In the genomic region with DNA sequence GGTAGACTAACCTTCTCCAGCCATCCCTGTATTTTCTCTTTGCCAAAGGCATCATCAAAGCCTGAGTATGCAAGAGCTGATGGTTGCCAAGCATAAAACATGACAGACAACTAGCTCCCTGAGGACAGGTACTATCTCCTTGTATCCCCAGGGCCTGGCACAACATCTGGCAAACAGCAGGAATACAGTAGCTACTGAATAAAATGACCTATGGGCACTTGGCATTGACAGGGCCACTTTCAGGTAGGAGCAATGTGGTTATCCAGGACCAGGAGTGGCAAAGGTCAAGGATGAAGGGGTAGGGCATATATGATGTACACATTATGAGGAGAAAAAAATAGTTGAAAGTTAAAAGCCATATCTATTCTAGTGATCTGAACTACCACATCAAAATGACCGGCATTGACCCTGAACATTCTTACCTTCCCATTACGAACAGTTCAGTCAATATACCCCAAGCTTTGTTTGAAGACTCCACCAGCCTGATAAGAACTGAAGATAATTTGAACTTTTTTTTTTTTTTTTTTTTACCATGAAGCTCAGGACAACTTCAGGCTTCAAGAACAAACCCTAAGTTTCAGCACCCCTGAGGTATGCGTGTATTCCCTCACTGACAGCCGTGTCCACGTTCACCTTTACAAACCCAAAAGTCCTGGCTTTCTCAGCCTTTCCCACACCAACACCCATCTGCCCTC, we compare ENCODE assay signal across 18 cellular contexts. TPM values are rescaled to one million over a fixed set of nuclear protein-coding genes. Genes with fewer than 3 reads are reported as not detected.
DNase-seq lines count a peak whose midpoint lies in the region; ATAC-seq, FAIRE-seq and TF ChIP-seq lines count a peak whose summit lies in the region.
"Had no signal": no experiment of that assay in that cellular context is flagged by ENCODE, and none has a peak within 500 bp of the region (broad histone marks: within the 10 kb centered on the region; RNA-seq: fewer than 3 reads in every experiment).

No MANE protein-coding gene starts in this region.

- H3K27me3 ChIP-seq in BLaER1 (no peaks in the 10 kb centered on the region), astrocyte (ENCODE audit: insufficient read depth, low read length) (no peaks in the 10 kb centered on the region), hepatocyte (no peaks in the 10 kb centered on the region), trophoblast cell (ENCODE audit: insufficient read depth, low read length) (no peaks in the 10 kb centered on the region), testis (no peaks in the 10 kb centered on the region), brain microvascular endothelial cell (replicated peaks) (no peaks in the 10 kb centered on the region)

- H2AK5ac ChIP-seq in trophoblast cell (ENCODE audit: low read length), result no peak overlapping the region

- no peak for FAIRE-seq in astrocyte (lab: Jason Lieb, UNC)
- FAIRE-seq: GM12892, H54 had no signal

- H4K20me1 ChIP-seq in BLaER1, result peaks cover 31% of the 10 kb centered on the region
- peaks cover 48% of the 10 kb centered on the region for H4K20me1 ChIP-seq in astrocyte (ENCODE audit: insufficient read depth, low read length)
- H4K20me1 ChIP-seq in hepatocyte (ENCODE audit: insufficient read depth, poor library complexity, severe bottlenecking), result peaks cover 10% of the 10 kb centered on the region

- no peak overlapping the region for H2BK5ac ChIP-seq in trophoblast cell (ENCODE audit: low read depth, low read length, poor library complexity)

- TF ChIP-seq POLR2A in testis (IDR thresholded peaks at IDR 0.05), result no peak

- in situ Hi-C loops in brain microvascular endothelial cell (cut with HindIII; ENCODE audit: low pct_ligation_motif_present, low sequenced_read_pairs), result no loop called here

- H3K9me3 Mint-ChIP-seq in astrocyte (ENCODE audit: unreplicated experiment), result peaks cover 2% of the 10 kb centered on the region
- H3K9me3 Mint-ChIP-seq: CD8-positive, alpha-beta T cell had no signal

- 74% methylated on average over 5 of the region's 5 CpGs for WGBS in hepatocyte (ENCODE audit: low lambda C conversion rate, missing lambda C conversion rate)
- WGBS in trophoblast cell (ENCODE audit: extremely low coverage, insufficient coverage, insufficient read length), result no CpG with 5 or more reads among the region's 5 CpGs
- 95% methylated on average over 5 of the region's 5 CpGs for WGBS in testis, 2 donors

- no peak overlapping the region for H3K9ac ChIP-seq in BLaER1
- H3K9ac ChIP-seq in astrocyte (ENCODE audit: low read length), result no peak overlapping the region
- H3K9ac ChIP-seq in trophoblast cell (ENCODE audit: low read length), result no peak overlapping the region
- H3K9ac ChIP-seq: GM23248 had no signal

- ATAC-seq in HG03108 (IDR thresholded peaks at IDR 0.05; ENCODE audit: unreplicated experiment), result no peak
- no peak for ATAC-seq in GM18907 (IDR thresholded peaks at IDR 0.05; ENCODE audit: unreplicated experiment)
- ATAC-seq: CD8-positive, alpha-beta T cell had no signal

- H2AFZ ChIP-seq in astrocyte (ENCODE audit: low read depth, low read length) (no peak overlapping the region), hepatocyte (no peak overlapping the region), trophoblast cell (ENCODE audit: insufficient read depth, low read length, poor library complexity) (no peak overlapping the region)
- H2AFZ ChIP-seq: GM23248 had no signal

- H3K18ac ChIP-seq in trophoblast cell (ENCODE audit: low read length), result no peak overlapping the region

- no peak overlapping the region for H2BK120ac ChIP-seq in trophoblast cell (ENCODE audit: insufficient read depth, low read length, poor library complexity)

- H3K79me1 ChIP-seq in trophoblast cell (ENCODE audit: low read length), result no peaks in the 10 kb centered on the region

- DNase-seq in astrocyte (ENCODE audit: low read depth) (no peak), hepatocyte (ENCODE audit: low spot score) (no peak), trophoblast cell (no peak), testis (no peak), brain microvascular endothelial cell (no peak)
- DNase-seq: 8988T; CD8-positive, alpha-beta T cell; COR-L47; DND-41; GDM1; GM23248 had no signal

- 0 out of 2 replicates have a peak overlapping the region, but pooled peaks have one; percentile 58 for H3K27ac ChIP-seq in BLaER1
- H3K27ac ChIP-seq in astrocyte (ENCODE audit: low read depth, low read length), result no peak overlapping the region
- H3K27ac ChIP-seq in hepatocyte, result peak overlapping the region; percentile 88
- no peak overlapping the region for H3K27ac ChIP-seq in trophoblast cell (ENCODE audit: low read depth, low read length)
- no peak overlapping the region for H3K27ac ChIP-seq in testis
- H3K27ac ChIP-seq in brain microvascular endothelial cell, result no peak overlapping the region
- H3K27ac ChIP-seq: C4-2B, GM23248 had no signal

- H3K79me2 ChIP-seq in astrocyte (ENCODE audit: insufficient read depth, low read length), result peaks cover 84% of the 10 kb centered on the region
- peaks cover 95% of the 10 kb centered on the region for H3K79me2 ChIP-seq in hepatocyte
- H3K79me2 ChIP-seq in trophoblast cell (ENCODE audit: control insufficient read depth, insufficient read depth, low read length, poor library complexity), result peaks cover 13% of the 10 kb centered on the region

- no peak overlapping the region for H3K4me3 Mint-ChIP-seq in astrocyte (ENCODE audit: unreplicated experiment)
- H3K4me3 Mint-ChIP-seq: CD8-positive, alpha-beta T cell; IgD-negative memory B cell had no signal

- H3K4ac ChIP-seq in trophoblast cell (ENCODE audit: low read depth, low read length), result peak overlapping the region; percentile 24

- H3K27me3 Mint-ChIP-seq in astrocyte (ENCODE audit: low read depth, unreplicated experiment), result no peaks in the 10 kb centered on the region
- H3K27me3 Mint-ChIP-seq: IgD-negative memory B cell had no signal

- H3K4me2 ChIP-seq in BLaER1, result peak overlapping the region; percentile 76
- H3K4me2 ChIP-seq in astrocyte (ENCODE audit: low read length), result no peak overlapping the region
- H3K4me2 ChIP-seq in hepatocyte, result peak overlapping the region; percentile 62
- no peak overlapping the region for H3K4me2 ChIP-seq in trophoblast cell (ENCODE audit: low read length)

- TF ChIP-seq CTCF in astrocyte (IDR thresholded peaks at IDR 0.05; ENCODE audit: insufficient read depth, low read depth, low read length) (no peak), hepatocyte (IDR thresholded peaks at IDR 0.05; ENCODE audit: poor library complexity) (no peak), testis (IDR thresholded peaks at IDR 0.05) (no peak), brain microvascular endothelial cell (IDR thresholded peaks at IDR 0.05; ENCODE audit: low read depth, low read length, missing control alignments) (no peak)

- no peak overlapping the region for H4K8ac ChIP-seq in trophoblast cell (ENCODE audit: low read depth, low read length)

- H3K4me3 ChIP-seq in BLaER1 (no peak overlapping the region), astrocyte (ENCODE audit: insufficient read depth, low read depth, low read length) (no peak overlapping the region), hepatocyte (no peak overlapping the region), trophoblast cell (ENCODE audit: low read depth, low read length) (no peak overlapping the region), testis (no peak overlapping the region), brain microvascular endothelial cell (ENCODE audit: low read depth, low read length) (no peak overlapping the region)
- H3K4me3 ChIP-seq: GM23248 had no signal

- H3K27ac Mint-ChIP-seq in astrocyte (ENCODE audit: unreplicated experiment), result peak overlapping the region; percentile 35
- H3K27ac Mint-ChIP-seq: CD8-positive, alpha-beta T cell had no signal

- H3K4me1 ChIP-seq in BLaER1 (peaks cover 69% of the 10 kb centered on the region), astrocyte (ENCODE audit: insufficient read depth, low read length) (peaks cover 2% of the 10 kb centered on the region), hepatocyte (ENCODE audit: insufficient read depth) (peaks cover 20% of the 10 kb centered on the region), trophoblast cell (ENCODE audit: control insufficient read depth in 1 of 2, insufficient read depth in 2 of 2, low read length in 2 of 2) (peaks cover 10 to 13% of the 10 kb centered on the region in 2 experiments), testis (no peaks in the 10 kb centered on the region)

- no peak overlapping the region for H4K12ac ChIP-seq in trophoblast cell (ENCODE audit: low read depth, low read length)

- no peaks in the 10 kb centered on the region for H3K9me2 ChIP-seq in hepatocyte (replicated peaks; ENCODE audit: insufficient read depth)

- H3K4me1 Mint-ChIP-seq in astrocyte (ENCODE audit: low read depth, unreplicated experiment), result peaks cover 26% of the 10 kb centered on the region

- H4K91ac ChIP-seq in trophoblast cell (ENCODE audit: low read depth, low read length), result no peak overlapping the region

- no peak overlapping the region for H3K14ac ChIP-seq in trophoblast cell (ENCODE audit: low read length)

- H2BK12ac ChIP-seq in trophoblast cell (ENCODE audit: low read length), result no peak overlapping the region

- H3K9me3 ChIP-seq in BLaER1, result 0 out of 2 replicates have a peak, but pooled peaks cover 4% of the 10 kb centered on the region
- H3K9me3 ChIP-seq in astrocyte (ENCODE audit: insufficient read depth, low read depth, low read length), result no peaks in the 10 kb centered on the region
- H3K9me3 ChIP-seq in hepatocyte (ENCODE audit: low read depth), result no peaks in the 10 kb centered on the region
- no peaks in the 10 kb centered on the region for H3K9me3 ChIP-seq in trophoblast cell (ENCODE audit: insufficient read depth, low read depth, low read length)
- H3K9me3 ChIP-seq in testis, result no peaks in the 10 kb centered on the region

- H3K36me3 ChIP-seq in BLaER1 (peaks cover 45% of the 10 kb centered on the region), astrocyte (ENCODE audit: insufficient read depth, low read length) (peaks cover 3% of the 10 kb centered on the region), hepatocyte (replicated peaks; ENCODE audit: insufficient read depth, low read depth) (no peaks in the 10 kb centered on the region), trophoblast cell (ENCODE audit: control insufficient read depth in 1 of 2, insufficient read depth in 2 of 2, low read length in 2 of 2) (peaks cover 1 to 12% of the 10 kb centered on the region in 2 experiments), testis (ENCODE audit: low read depth, missing control alignments) (no peaks in the 10 kb centered on the region), brain microvascular endothelial cell (replicated peaks) (no peaks in the 10 kb centered on the region)

- no peak overlapping the region for H3K23ac ChIP-seq in trophoblast cell (ENCODE audit: low read length)

- intact Hi-C loops in testis (cut with DNase I; ENCODE audit: low total_unique reads), result no loop called here

- H3K36me3 Mint-ChIP-seq in astrocyte (ENCODE audit: low read depth, unreplicated experiment), result peaks cover 22% of the 10 kb centered on the region

RNA-seq across cellular contexts. Expression of gene ABHD12, which starts 12.3 kb away (rescaled TPM):
- total RNA-seq in astrocyte, result 88.3 and 98.1 TPM in 2 replicates
- total RNA-seq in hepatocyte, result 63.0 and 69.5 TPM in 2 replicates
- 150 and 187 TPM in 2 replicates for polyA plus RNA-seq in hepatocyte
- polyA plus RNA-seq in trophoblast cell (2013), result 66.8 and 67.8 TPM in 2 replicates
- 10 to 100 TPM; 47.5 to 51.5 TPM for total RNA-seq in testis
- polyA plus RNA-seq in testis (ENCODE audit: insufficient read depth, low read depth, low replicate concordance), result 40.8 TPM

RNA-seq across cellular contexts. Expression of gene GINS1, which starts 29.1 kb away (rescaled TPM):
- total RNA-seq in astrocyte, result 5.0 and 6.6 TPM in 2 replicates
- total RNA-seq in hepatocyte, result 4.9 and 6.5 TPM in 2 replicates
- polyA plus RNA-seq in hepatocyte, result 3.5 and 7.6 TPM in 2 replicates
- polyA plus RNA-seq in trophoblast cell (2013), result 14.3 and 14.7 TPM in 2 replicates
- 10 to 100 TPM; 14.2 to 23.7 TPM for total RNA-seq in testis
- polyA plus RNA-seq in testis (ENCODE audit: insufficient read depth, low read depth, low replicate concordance), result 19.9 TPM

Comparison
In these comparisons a context has a peak if more than half of its experiments do, and no peak if none do; other contexts are left out.
1. H3K27ac ChIP-seq: peak in BLaER1 (single experiment) and hepatocyte (single experiment); none in astrocyte (single experiment), trophoblast cell (single experiment), testis (0 of 2) and brain microvascular endothelial cell (single experiment).
2. H3K4me2 ChIP-seq: peak in BLaER1 (single experiment) and hepatocyte (single experiment); none in astrocyte (single experiment) and trophoblast cell (single experiment).